9 cellular contexts compared by ENCODE assay signal in genomic region chr1:223628233-223628632, GRCh38. TPM values are rescaled to one million over a fixed set of nuclear protein-coding genes. Genes with fewer than 3 reads are reported as not detected.
DNase-seq lines count a peak whose midpoint lies in the region; ATAC-seq and TF ChIP-seq lines count a peak whose summit lies in the region.
"Had no signal": no experiment of that assay in that cellular context is flagged by ENCODE, and none has a peak within 500 bp of the region (broad histone marks: within the 10 kb centered on the region; RNA-seq: fewer than 3 reads in every experiment).

No MANE protein-coding gene starts in this region.

- H3K4me1 ChIP-seq in BE2C (no peaks in the 10 kb centered on the region), mucosa of descending colon (ENCODE audit: low read depth) (no peaks in the 10 kb centered on the region), thoracic aorta (ENCODE audit: control insufficient read depth in 1 of 2, low read depth in 2 of 2) (no peaks in the 10 kb centered on the region)

- no peaks in the 10 kb centered on the region for H3K36me3 Mint-ChIP-seq in WTC11

- TF ChIP-seq CTCF in BE2C (IDR thresholded peaks at IDR 0.05; ENCODE audit: low read depth, low read length): peak; percentile 84
- peak; percentile 89 for TF ChIP-seq CTCF in WTC11 (IDR thresholded peaks at IDR 0.05)
- peak; percentile 40 for TF ChIP-seq CTCF in mucosa of descending colon (IDR thresholded peaks at IDR 0.05)
- peak; percentile 43 for TF ChIP-seq CTCF in thoracic aorta (IDR thresholded peaks at IDR 0.05)

- intact Hi-C loops in mucosa of descending colon (cut with DNase I, micrococcal nuclease): no loop called here

- no peaks in the 10 kb centered on the region for H3K9me3 Mint-ChIP-seq in WTC11

- H3K27ac ChIP-seq in thoracic aorta: no peak overlapping the region

- H3K4me3 ChIP-seq in BE2C (ENCODE audit: low read depth, low read length) (no peak overlapping the region), mucosa of descending colon (no peak overlapping the region), thoracic aorta (no peak overlapping the region)

- H3K27ac Mint-ChIP-seq in WTC11: no peak overlapping the region

- H3K27me3 ChIP-seq in BE2C: no peaks in the 10 kb centered on the region
- H3K27me3 ChIP-seq in thoracic aorta (replicated peaks; ENCODE audit: insufficient read depth): no peaks in the 10 kb centered on the region

- CTCF ChIA-PET in WTC11 (lab: Charles Lee): interaction anchor here (0.5 to 3.1 kb wide), 26 partner anchors 10 to 685 kb away, joined by 3 to 31 read pairs (median 4); no protein-coding TSS in a partner anchor

- no peaks in the 10 kb centered on the region for H3K27me3 Mint-ChIP-seq in WTC11 (ENCODE audit: low read depth)

- H3K4me3 Mint-ChIP-seq in WTC11: no peak overlapping the region

- H3K4me1 Mint-ChIP-seq in WTC11: no peaks in the 10 kb centered on the region

- DNase-seq in BE2C (peak; percentile 72), NCI-H1048 (lab: John Stamatoyannopoulos, UW) (peak; percentile 55), WTC11 (ENCODE audit: low spot score) (peak; percentile 72), mucosa of descending colon (peak in 2 of 3 donors; percentile 58 to 68), thoracic aorta (ENCODE audit: low spot score) (no peak), amniotic stem cell (lab: John Stamatoyannopoulos, UW) (no peak)
- DNase-seq in effector CD4-positive, alpha-beta T cell: peak; percentile 4

- H3K9me3 ChIP-seq in BE2C: no peaks in the 10 kb centered on the region
- no peaks in the 10 kb centered on the region for H3K9me3 ChIP-seq in mucosa of descending colon
- H3K9me3 ChIP-seq in thoracic aorta: no peaks in the 10 kb centered on the region

- POLR2A ChIA-PET in WTC11 (lab: Charles Lee): interaction anchor here (0.5 kb wide), 1 partner anchor 124 kb away, joined by 3 read pairs; no protein-coding TSS in a partner anchor

- H3K36me3 ChIP-seq in BE2C (no peaks in the 10 kb centered on the region), mucosa of descending colon (ENCODE audit: low read depth) (no peaks in the 10 kb centered on the region), thoracic aorta (no peaks in the 10 kb centered on the region)

- ATAC-seq in GM19395 (IDR thresholded peaks at IDR 0.05; ENCODE audit: unreplicated experiment) (peak; percentile 76), WTC11 (peak; percentile 95), mucosa of descending colon (peak; percentile 83), thoracic aorta (ENCODE audit: insufficient number of reproducible peaks, low FRiP score, low read depth) (no peak)

TF ChIP-seq in WTC11, 78 proteins besides CTCF, POLR2A, EP300 and RAD21:
- TF ChIP-seq MAX (CRISPR knock-in tag; IDR thresholded peaks at IDR 0.05) (0 out of 2 replicates have a peak, but pooled peaks have one; percentile 68), CBFB (CRISPR knock-in tag; IDR thresholded peaks at IDR 0.05; ENCODE audit: low read depth) (no peak), USF2 (CRISPR knock-in tag; IDR thresholded peaks at IDR 0.05) (peak; percentile 52), USF1 (CRISPR knock-in tag; IDR thresholded peaks at IDR 0.05) (peak; percentile 61; the same call in 1 of the 2 replicates)

RNA-seq across cellular contexts. Expression of gene CAPN8, which starts 37.3 kb away (rescaled TPM):
- polyA plus RNA-seq in BE2C (2012; ENCODE audit: insufficient read depth, insufficient read length, low read depth): not detected
- total RNA-seq in WTC11 (2021): 0.14 to 0.28 TPM in 2 of 3 replicates, not detected in the other
- total RNA-seq in mucosa of descending colon: 10 to 100 TPM; 31.1 to 88.6 (median 59.0) TPM
- 10 to 100 TPM in 1 of 2 donors, not detected in 1; 17.5 TPM for total RNA-seq in thoracic aorta
- total RNA-seq: pulmonary artery endothelial cell had no signal

Comparison
In these comparisons a context has a peak if more than half of its experiments do, and no peak if none do; other contexts are left out.
1. DNase-seq: peak in BE2C (single experiment), NCI-H1048 (single experiment), WTC11 (single experiment), effector CD4-positive, alpha-beta T cell (single experiment) and mucosa of descending colon (2 of 3); none in thoracic aorta (single experiment) and amniotic stem cell (single experiment).
2. Peak in every context shown above with its lines, with median percentiles within 50 percentile points of each other: CTCF ChIP-seq.